16 cellular contexts compared by ENCODE assay signal in the genomic region with DNA sequence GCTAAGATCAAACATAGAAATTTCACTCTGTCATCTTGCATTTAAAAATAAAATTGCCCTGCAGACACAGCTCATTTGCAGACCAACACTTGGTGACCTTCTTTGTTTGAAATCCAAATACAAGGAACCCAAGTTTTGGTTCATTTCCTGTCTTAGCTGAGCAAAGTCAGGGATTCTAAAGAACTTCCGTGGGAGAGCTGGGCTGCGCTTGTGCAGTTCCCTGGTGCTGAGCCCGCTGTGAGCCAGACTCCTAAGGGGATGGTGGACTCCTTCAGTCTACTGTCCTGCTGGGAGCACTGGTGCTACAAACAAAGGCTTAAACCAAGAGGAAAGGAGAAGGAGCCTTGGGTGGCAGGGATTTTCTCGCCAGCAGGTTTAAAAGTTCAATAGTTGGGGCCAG.
DNase-seq lines count a peak whose midpoint lies in the region; ATAC-seq, FAIRE-seq and TF ChIP-seq lines count a peak whose summit lies in the region.
"Had no signal": no experiment of that assay in that cellular context is flagged by ENCODE, and none has a peak within 500 bp of the region (broad histone marks: within the 10 kb centered on the region; RNA-seq: fewer than 3 reads in every experiment).

No MANE protein-coding gene starts in this region.

- H2AFZ ChIP-seq in astrocyte (ENCODE audit: low read depth, low read length), result no peak overlapping the region
- no peak overlapping the region for H2AFZ ChIP-seq in trophoblast cell (ENCODE audit: insufficient read depth, low read length, poor library complexity)

- no peak overlapping the region for H3K27ac Mint-ChIP-seq in astrocyte (ENCODE audit: unreplicated experiment)
- H3K27ac Mint-ChIP-seq: activated naive CD4-positive, alpha-beta T cell treated with anti-CD3 and anti-CD28 coated beads, Interleukin-2, amount 50 U/mL, for 24 hours had no signal

- no peak for ATAC-seq in HG02642 (IDR thresholded peaks at IDR 0.05; ENCODE audit: poor library complexity, unreplicated experiment)

- H3K27ac ChIP-seq in astrocyte (ENCODE audit: low read depth, low read length) (peak overlapping the region; percentile 24), trophoblast cell (ENCODE audit: low read depth, low read length) (peak overlapping the region; percentile 50)

- TF ChIP-seq CTCF in astrocyte (IDR thresholded peaks at IDR 0.05; ENCODE audit: insufficient read depth, low read depth, low read length) (no peak), GM13976 (IDR thresholded peaks at IDR 0.05; ENCODE audit: borderline replicate concordance, control extremely low read depth, extremely low read depth, insufficient read depth, missing control alignments) (no peak)

- no CpG with 5 or more reads among the region's 4 CpGs for WGBS in trophoblast cell (ENCODE audit: extremely low coverage, insufficient coverage, insufficient read length)

- peak overlapping the region; percentile 58 for H2BK5ac ChIP-seq in trophoblast cell (ENCODE audit: low read depth, low read length, poor library complexity)

- H4K91ac ChIP-seq in trophoblast cell (ENCODE audit: low read depth, low read length), result peak overlapping the region; percentile 32

- in situ Hi-C loops in GM13976 (cut with MboI; ENCODE audit: low sequenced_read_pairs, unreplicated experiment), result no loop called here

- H3K9ac ChIP-seq in astrocyte (ENCODE audit: low read length), result peak overlapping the region; percentile 12
- H3K9ac ChIP-seq in trophoblast cell (ENCODE audit: low read length), result no peak overlapping the region

- no peak overlapping the region for H3K4me3 ChIP-seq in astrocyte (ENCODE audit: insufficient read depth, low read depth, low read length)
- no peak overlapping the region for H3K4me3 ChIP-seq in trophoblast cell (ENCODE audit: low read depth, low read length)

- peaks cover 2% of the 10 kb centered on the region for H3K9me3 Mint-ChIP-seq in astrocyte (ENCODE audit: unreplicated experiment)
- H3K9me3 Mint-ChIP-seq: activated naive CD4-positive, alpha-beta T cell treated with anti-CD3 and anti-CD28 coated beads, Interleukin-2, amount 50 U/mL, for 24 hours had no signal

- H3K4me2 ChIP-seq in astrocyte (ENCODE audit: low read length) (peak overlapping the region; percentile 5), trophoblast cell (ENCODE audit: low read length) (no peak overlapping the region)

- peaks cover 45% of the 10 kb centered on the region for H3K36me3 ChIP-seq in astrocyte (ENCODE audit: insufficient read depth, low read length)
- H3K36me3 ChIP-seq in trophoblast cell (ENCODE audit: control insufficient read depth in 1 of 2, insufficient read depth in 2 of 2, low read length in 2 of 2), result peaks cover 18 to 19% of the 10 kb centered on the region in 2 experiments

- H3K4me3 Mint-ChIP-seq in astrocyte (ENCODE audit: unreplicated experiment), result no peak overlapping the region
- H3K4me3 Mint-ChIP-seq: activated naive CD4-positive, alpha-beta T cell treated with anti-CD3 and anti-CD28 coated beads, Interleukin-2, amount 50 U/mL, for 24 hours had no signal

- H3K79me2 ChIP-seq in astrocyte (ENCODE audit: insufficient read depth, low read length), result peaks cover 73% of the 10 kb centered on the region
- no peaks in the 10 kb centered on the region for H3K79me2 ChIP-seq in trophoblast cell (ENCODE audit: control insufficient read depth, insufficient read depth, low read length, poor library complexity)

- H4K12ac ChIP-seq in trophoblast cell (ENCODE audit: low read depth, low read length), result peak overlapping the region; percentile 76

- no peaks in the 10 kb centered on the region for H3K27me3 Mint-ChIP-seq in astrocyte (ENCODE audit: low read depth, unreplicated experiment)
- H3K27me3 Mint-ChIP-seq: activated naive CD4-positive, alpha-beta T cell treated with anti-CD3 and anti-CD28 coated beads, Interleukin-2, amount 50 U/mL, for 24 hours had no signal

- peak overlapping the region; percentile 82 for H2BK120ac ChIP-seq in trophoblast cell (ENCODE audit: insufficient read depth, low read length, poor library complexity)

- peak overlapping the region; percentile 61 for H2BK12ac ChIP-seq in trophoblast cell (ENCODE audit: low read length)

- peak overlapping the region; percentile 35 for H3K14ac ChIP-seq in trophoblast cell (ENCODE audit: low read length)

- peaks cover 15% of the 10 kb centered on the region for H3K79me1 ChIP-seq in trophoblast cell (ENCODE audit: low read length)

- peaks cover 29% of the 10 kb centered on the region for H3K36me3 Mint-ChIP-seq in astrocyte (ENCODE audit: low read depth, unreplicated experiment)
- H3K36me3 Mint-ChIP-seq: activated naive CD4-positive, alpha-beta T cell treated with anti-CD3 and anti-CD28 coated beads, Interleukin-2, amount 50 U/mL, for 24 hours had no signal

- H3K23ac ChIP-seq in trophoblast cell (ENCODE audit: low read length), result no peak overlapping the region

- no peak overlapping the region for H3K4ac ChIP-seq in trophoblast cell (ENCODE audit: low read depth, low read length)

- H4K8ac ChIP-seq in trophoblast cell (ENCODE audit: low read depth, low read length), result peak overlapping the region; percentile 51

- DNase-seq in CD1c-positive myeloid dendritic cell (ENCODE audit: extremely low spot score) (peak; percentile 17), astrocyte (ENCODE audit: low read depth) (no peak), islet precursor cell (peak; percentile 6), trophoblast cell (no peak), cerebellar cortex (ENCODE audit: low spot score) (no peak), activated gamma-delta T cell (lab: John Stamatoyannopoulos, UW) (no peak), GM13976 (ENCODE audit: low spot score) (no peak)
- DNase-seq: foreskin melanocyte; kidney; NCI-H1092; NCI-H345; stimulated activated CD4-positive, alpha-beta T cell treated with anti-CD3 and anti-CD28 coated beads, Interleukin-12 subunit alpha, Interleukin-12 subunit beta, amount 100 ng/mL, for 4 hours had no signal

- H4K20me1 ChIP-seq in astrocyte (ENCODE audit: insufficient read depth, low read length), result peaks cover 29% of the 10 kb centered on the region

- H3K4me1 Mint-ChIP-seq in astrocyte (ENCODE audit: low read depth, unreplicated experiment), result peaks cover 20% of the 10 kb centered on the region

- H3K27me3 ChIP-seq in astrocyte (ENCODE audit: insufficient read depth, low read length) (no peaks in the 10 kb centered on the region), trophoblast cell (ENCODE audit: insufficient read depth, low read length) (no peaks in the 10 kb centered on the region)

- H3K9me3 ChIP-seq in astrocyte (ENCODE audit: insufficient read depth, low read depth, low read length), result no peaks in the 10 kb centered on the region
- no peaks in the 10 kb centered on the region for H3K9me3 ChIP-seq in trophoblast cell (ENCODE audit: insufficient read depth, low read depth, low read length)

- H2AK5ac ChIP-seq in trophoblast cell (ENCODE audit: low read length), result peak overlapping the region; percentile 77

- peaks cover 12% of the 10 kb centered on the region for H3K4me1 ChIP-seq in astrocyte (ENCODE audit: insufficient read depth, low read length)
- H3K4me1 ChIP-seq in trophoblast cell (ENCODE audit: control insufficient read depth in 1 of 2, insufficient read depth in 2 of 2, low read length in 2 of 2), result peaks cover 9 to 28% of the 10 kb centered on the region in 2 experiments

- no peak for FAIRE-seq in astrocyte (lab: Jason Lieb, UNC)
- FAIRE-seq: colon, D721Med, kidney had no signal

- peak overlapping the region; percentile 85 for H3K18ac ChIP-seq in trophoblast cell (ENCODE audit: low read length)

Comparison
In these comparisons a context has a peak if more than half of its experiments do, and no peak if none do; other contexts are left out.
1. DNase-seq: peak in CD1c-positive myeloid dendritic cell (single experiment) and islet precursor cell (single experiment); none in astrocyte (single experiment), trophoblast cell (0 of 2), cerebellar cortex (single experiment), activated gamma-delta T cell (single experiment) and GM13976 (single experiment).